8 cellular contexts compared by ENCODE assay signal in the genomic region with DNA sequence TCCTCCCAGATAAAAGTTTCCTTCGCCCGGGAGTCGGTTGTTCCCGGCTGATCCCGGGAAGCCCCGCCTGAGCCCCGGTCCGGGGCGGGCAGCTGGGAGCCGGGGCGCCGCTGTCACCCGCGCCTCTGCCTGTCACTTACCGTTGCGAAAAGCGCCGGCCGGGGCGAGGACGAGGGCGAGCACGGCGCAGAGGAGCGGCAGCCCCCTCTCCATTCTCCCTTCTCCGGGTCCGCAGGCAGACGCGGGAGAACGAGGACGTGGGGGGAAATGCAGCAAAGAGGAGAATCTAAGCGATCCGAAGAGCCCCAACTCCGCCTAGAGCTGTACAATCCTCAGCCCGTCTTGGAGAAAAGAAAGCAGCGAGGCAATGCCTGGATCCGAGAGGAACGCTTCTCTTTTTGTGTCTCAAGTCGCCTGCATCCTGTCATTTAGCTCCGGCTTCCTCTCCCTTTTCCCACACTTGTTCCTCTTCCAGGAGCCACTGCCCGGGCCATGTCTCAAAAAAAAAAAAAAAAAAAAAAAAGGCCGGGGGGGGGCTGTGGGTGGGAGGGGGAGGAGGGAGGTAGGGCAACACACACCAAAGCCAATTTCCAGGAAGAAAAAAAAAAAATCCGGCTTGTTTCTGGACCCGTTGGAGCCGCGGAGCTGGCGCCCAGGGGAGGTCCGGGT. TPM values are rescaled to one million over a fixed set of nuclear protein-coding genes. Genes with fewer than 3 reads are reported as not detected.
A peak's percentile ranks its signal among the peaks of the same experiment; 100 is the strongest.
DNase-seq lines count a peak whose midpoint lies in the region; ATAC-seq and TF ChIP-seq lines count a peak whose summit lies in the region.

A gene (minus strand): TSS at position 498 of the 669 bp plus-strand sequence. CDS start 285 bp downstream, at position 213.

- H3K27ac ChIP-seq in mesendoderm (ENCODE audit: low read depth, low read length) (peak within 1 kb of the TSS; percentile 28), thyroid gland (peak within 1 kb of the TSS; percentile 80 to 95 (median 94))

- H3K4ac ChIP-seq in mesendoderm (ENCODE audit: low read depth, low read length), result peak within 1 kb of the TSS; percentile 78

- H3K4me3 Mint-ChIP-seq in CD14-positive monocyte (peak within 1 kb of the TSS; percentile 78 to 94), T-helper 17 cell (peak within 1 kb of the TSS; percentile 91)
- peak within 1 kb of the TSS; percentile 81 for H3K4me3 Mint-ChIP-seq in effector memory CD8-positive, alpha-beta T cell

- in situ Hi-C loops in HAP-1 (cut with MboI; ENCODE audit: low sequenced_read_pairs), result loop anchor here (10.0 to 25.0 kb wide), 4 partner anchors 150 to 1303 kb away; no protein-coding TSS in a partner anchor

- H3K36me3 Mint-ChIP-seq in CD14-positive monocyte, result no peaks in the 10 kb centered on the region
- no peaks in the 10 kb centered on the region for H3K36me3 Mint-ChIP-seq in T-helper 17 cell (ENCODE audit: low read depth)
- H3K36me3 Mint-ChIP-seq in effector memory CD8-positive, alpha-beta T cell (ENCODE audit: insufficient read depth), result no peaks in the 10 kb centered on the region

- peak within 1 kb of the TSS; percentile 60 for H2BK15ac ChIP-seq in mesendoderm (replicated peaks; ENCODE audit: low read depth)

- DNase-seq in CD14-positive monocyte (ENCODE audit: low spot score) (no peak), HAP-1 (ENCODE audit: low spot score in 2 of 2) (peak in 1 of 2 experiments; percentile 49), T-helper 17 cell (no peak), mesendoderm (peak; percentile 75), thyroid gland (peak; percentile 38 to 43), GM19238 (ENCODE audit: insufficient read length, low spot score) (no peak)
- no peak for DNase-seq in effector memory CD8-positive, alpha-beta T cell

- H3K4me1 Mint-ChIP-seq in CD14-positive monocyte (peaks cover 26% of the 10 kb centered on the region), T-helper 17 cell (peaks cover 22% of the 10 kb centered on the region)
- peaks cover 5 to 12% of the 10 kb centered on the region in 2 donors for H3K4me1 Mint-ChIP-seq in effector memory CD8-positive, alpha-beta T cell (ENCODE audit: low read depth in 2 of 2)

- TF ChIP-seq CTCF in CD14-positive monocyte (IDR thresholded peaks at IDR 0.05), result no peak
- no peak for TF ChIP-seq CTCF in thyroid gland (IDR thresholded peaks at IDR 0.05)

- H3K56ac ChIP-seq in mesendoderm (ENCODE audit: low read length), result peak within 1 kb of the TSS; percentile 95

- peak within 1 kb of the TSS; percentile 46 for H3K18ac ChIP-seq in mesendoderm (ENCODE audit: low read length)

- H3K23ac ChIP-seq in mesendoderm (ENCODE audit: low read length), result peak within 1 kb of the TSS; percentile 59

- H3K9me3 Mint-ChIP-seq in CD14-positive monocyte, result peaks cover 0 to 5% (median 1%) of the 10 kb centered on the region in 7 donors
- H3K9me3 Mint-ChIP-seq in effector memory CD8-positive, alpha-beta T cell, result no peaks in the 10 kb centered on the region

- peak within 1 kb of the TSS; percentile 86 for H3K9ac ChIP-seq in mesendoderm (ENCODE audit: low read length)

- H3K4me1 ChIP-seq in HAP-1 (peaks cover 15% of the 10 kb centered on the region), mesendoderm (ENCODE audit: control insufficient read depth, low read depth, low read length) (no peaks in the 10 kb centered on the region), thyroid gland (peaks cover 21 to 28% of the 10 kb centered on the region in 2 donors)

- H3K36me3 ChIP-seq in HAP-1 (replicated peaks) (peaks cover 8% of the 10 kb centered on the region), mesendoderm (ENCODE audit: control insufficient read depth, insufficient read depth, low read length) (no peaks in the 10 kb centered on the region), thyroid gland (peaks cover 0 to under 1% of the 10 kb centered on the region in 2 donors)

- peak within 1 kb of the TSS; percentile 84 for H2BK5ac ChIP-seq in mesendoderm (ENCODE audit: low read length)

- H3K9me3 ChIP-seq in HAP-1 (no peaks in the 10 kb centered on the region), T-helper 17 cell (ENCODE audit: control insufficient read depth, low read length, poor library complexity, severe bottlenecking) (no peaks in the 10 kb centered on the region), thyroid gland (no peaks in the 10 kb centered on the region)

- H3K79me2 ChIP-seq in mesendoderm (ENCODE audit: control insufficient read depth, insufficient read depth, low read length), result no peaks in the 10 kb centered on the region

- ATAC-seq in T-helper 17 cell (peak; percentile 42), GM21390 (IDR thresholded peaks at IDR 0.05; ENCODE audit: unreplicated experiment) (no peak)
- ATAC-seq in effector memory CD8-positive, alpha-beta T cell (replicated peaks), result peak; percentile 45

- H3K27me3 ChIP-seq in HAP-1 (ENCODE audit: low read depth), result no peaks in the 10 kb centered on the region
- H3K27me3 ChIP-seq in mesendoderm (ENCODE audit: insufficient read depth, low read length, poor library complexity), result peaks cover 4% of the 10 kb centered on the region
- no peaks in the 10 kb centered on the region for H3K27me3 ChIP-seq in thyroid gland

- H2BK120ac ChIP-seq in mesendoderm (ENCODE audit: low read depth, low read length), result peak within 1 kb of the TSS; percentile 75

- H3K27ac Mint-ChIP-seq in CD14-positive monocyte (peak within 1 kb of the TSS in 4 of 7 donors; percentile 46 to 69 (median 60)), T-helper 17 cell (peak within 1 kb of the TSS; percentile 60)
- peak within 1 kb of the TSS; percentile 17 to 59 for H3K27ac Mint-ChIP-seq in effector memory CD8-positive, alpha-beta T cell

- no CpG with 5 or more reads among the region's 48 CpGs for WGBS in mesendoderm (ENCODE audit: extremely low coverage, insufficient coverage, low lambda C conversion rate)
- WGBS in thyroid gland, 2 donors, result 1 to 2% methylated on average over 21 to 41 of the region's 48 CpGs

- intact Hi-C loops in CD14-positive monocyte (cut with micrococcal nuclease) (loop anchor here in 1 of 2 donors (5.0 kb wide), 1 partner anchor 1303 kb away; no protein-coding TSS in a partner anchor), thyroid gland (cut with DNase I) (loop anchor here (5.0 to 10.0 kb wide), 2 partner anchors 140 to 1303 kb away; no protein-coding TSS in a partner anchor)

- H3K79me1 ChIP-seq in mesendoderm (ENCODE audit: low read length), result no peaks in the 10 kb centered on the region

- TF ChIP-seq POLR2A in thyroid gland (IDR thresholded peaks at IDR 0.05), result peak in 1 of 2 donors; percentile 23

- no peak within 1 kb of the TSS for H2AK5ac ChIP-seq in mesendoderm (ENCODE audit: low read length)

- H3K4me3 ChIP-seq in HAP-1 (peak within 1 kb of the TSS; percentile 64), mesendoderm (ENCODE audit: low read length) (peak within 1 kb of the TSS; percentile 75), thyroid gland (replicated peaks in 1 of 3) (peak within 1 kb of the TSS; percentile 59 to 95 (median 74))

- H4K8ac ChIP-seq in mesendoderm (ENCODE audit: low read depth, low read length), result no peak within 1 kb of the TSS

- peaks cover 51 to 77% (median 54%) of the 10 kb centered on the region in 3 donors for H3K27me3 Mint-ChIP-seq in CD14-positive monocyte (ENCODE audit: low read depth in 3 of 3)
- peaks cover 53% of the 10 kb centered on the region for H3K27me3 Mint-ChIP-seq in T-helper 17 cell
- peaks cover 64 to 89% of the 10 kb centered on the region in 2 donors for H3K27me3 Mint-ChIP-seq in effector memory CD8-positive, alpha-beta T cell

- peak within 1 kb of the TSS; percentile 49 for H4K5ac ChIP-seq in mesendoderm (ENCODE audit: low read length)

- peak within 1 kb of the TSS; percentile 95 for H3K4me2 ChIP-seq in mesendoderm (ENCODE audit: low read length)

RNA-seq across cellular contexts. Expression of the gene that starts here (rescaled TPM):
- 1 to 10 TPM; 1.1 to 1.7 TPM for polyA plus RNA-seq in CD14-positive monocyte
- total RNA-seq in T-helper 17 cell (under 1 TPM; 0.15 to 0.47 TPM), thyroid gland (100 to 1,000 TPM in 1 of 4 donors, 10 to 100 TPM in 3; 40.4 to 123 (median 58.3) TPM)
- polyA plus RNA-seq in mesendoderm (2013, experiment 1 of 2), result 2.4 TPM
- 2.0 TPM for polyA plus RNA-seq in mesendoderm (2013, experiment 2 of 2)

Comparison
In these comparisons a context has a peak if more than half of its experiments do, and no peak if none do; other contexts are left out.
1. RNA of the gene that starts here (total RNA-seq): 40.4 to 123 TPM in thyroid gland; 0.15 to 0.47 TPM in T-helper 17 cell; every median in the first group is over 10 times any median in the second.
2. Peak in ATAC-seq in T-helper 17 cell; RNA of the gene not detected or under 1 TPM.
3. DNase-seq: peak in mesendoderm (single experiment) and thyroid gland (2 of 2); none in CD14-positive monocyte (single experiment), T-helper 17 cell (0 of 3), effector memory CD8-positive, alpha-beta T cell (0 of 3) and GM19238 (single experiment).
4. Peak in every context shown above with its lines, with median percentiles within 50 percentile points of each other: H3K27ac Mint-ChIP-seq, H3K4me3 Mint-ChIP-seq and H3K4me3 ChIP-seq.